Comparison of ENCODE assay signal across 9 cellular contexts in genomic region chr3:112671930-112672715, GRCh38. TPM values are rescaled to one million over a fixed set of nuclear protein-coding genes. Genes with fewer than 3 reads are reported as not detected.
DNase-seq lines count a peak whose midpoint lies in the region; ATAC-seq and TF ChIP-seq lines count a peak whose summit lies in the region.
"Had no signal": no experiment of that assay in that cellular context is flagged by ENCODE, and none has a peak within 500 bp of the region (broad histone marks: within the 10 kb centered on the region; RNA-seq: fewer than 3 reads in every experiment).

No MANE protein-coding gene starts in this region.

- H3K4me1 ChIP-seq in RWPE2 (ENCODE audit: insufficient read depth, poor library complexity, severe bottlenecking) = peaks cover 37% of the 10 kb centered on the region
- peaks cover 9 to 49% (median 25%) of the 10 kb centered on the region in 6 donors for H3K4me1 ChIP-seq in spleen
- H3K4me1 ChIP-seq in Karpas-422 (ENCODE audit: low read length) = peaks cover 10% of the 10 kb centered on the region

- H3K27ac ChIP-seq in RWPE2 (ENCODE audit: poor library complexity, severe bottlenecking) (peak overlapping the region; percentile 95), spleen (peak overlapping the region; percentile 3 to 79 (median 60)), Karpas-422 (ENCODE audit: low read length) (no peak overlapping the region)

- ATAC-seq in RWPE2 (ENCODE audit: low read depth) = peak; percentile 73
- no peak for ATAC-seq in GM19351 (IDR thresholded peaks at IDR 0.05; ENCODE audit: unreplicated experiment)

- TF ChIP-seq POLR2A in spleen (IDR thresholded peaks at IDR 0.05) = no peak

- no peak overlapping the region for H3K4me2 ChIP-seq in Karpas-422 (ENCODE audit: low read depth, low read length, poor library complexity, severe bottlenecking)

- no peaks in the 10 kb centered on the region for H3K79me2 ChIP-seq in Karpas-422 (ENCODE audit: low read length)

- H3K4me3 Mint-ChIP-seq in activated CD4-positive, alpha-beta T cell treated with anti-CD3 and anti-CD28 coated beads, Interleukin-2, amount 10 ng/mL, durations not matched to agents 24 days and 14 days = peak overlapping the region; percentile 15

- intact Hi-C loops in activated CD4-positive, alpha-beta T cell treated with anti-CD3 and anti-CD28 coated beads, Interleukin-2, amount 10 ng/mL, durations not matched to agents 24 days and 14 days (cut with micrococcal nuclease) = loop anchor here (1.0 to 10.0 kb wide), 2 partner anchors 333 to 537 kb away; partner anchors contain the start of gene GCSAM
- intact Hi-C loops in spleen (cut with DNase I; ENCODE audit: low total_unique reads) = no loop called here

- no peaks in the 10 kb centered on the region for H3K9me2 ChIP-seq in Karpas-422 (replicated peaks; ENCODE audit: insufficient read depth, low read length)

- no peak overlapping the region for H3K4me3 ChIP-seq in RWPE2 (ENCODE audit: severe bottlenecking)
- H3K4me3 ChIP-seq in spleen = no peak overlapping the region
- H3K4me3 ChIP-seq in Karpas-422 (ENCODE audit: low read length) = no peak overlapping the region

- H3K36me3 ChIP-seq in RWPE2 (ENCODE audit: low read depth) = no peaks in the 10 kb centered on the region
- no peaks in the 10 kb centered on the region for H3K36me3 ChIP-seq in spleen
- no peaks in the 10 kb centered on the region for H3K36me3 ChIP-seq in Karpas-422 (ENCODE audit: insufficient read depth, low read length)

- H3K4me1 Mint-ChIP-seq in activated CD4-positive, alpha-beta T cell treated with anti-CD3 and anti-CD28 coated beads, Interleukin-2, amount 10 ng/mL, durations not matched to agents 24 days and 14 days = peaks cover 74% of the 10 kb centered on the region

- peak; percentile 69 for DNase-seq in activated CD4-positive, alpha-beta T cell treated with anti-CD3 and anti-CD28 coated beads, Interleukin-2, amount 10 ng/mL, durations not matched to agents 24 days and 14 days
- DNase-seq in activated CD4-positive, alpha-beta T cell treated with anti-CD3 and anti-CD28 coated beads for 48 hours = no peak
- DNase-seq in RWPE2 (ENCODE audit: low spot score) (no peak), fibroblast of peridontal ligament (ENCODE audit: extremely low read depth) (peak; percentile 94), spleen (no peak), NCI-H1092 (lab: John Stamatoyannopoulos, UW) (no peak), Karpas-422 (no peak)
- DNase-seq: NCI-H2081 had no signal

- H3K9me3 Mint-ChIP-seq in activated CD4-positive, alpha-beta T cell treated with anti-CD3 and anti-CD28 coated beads, Interleukin-2, amount 10 ng/mL, durations not matched to agents 24 days and 14 days = peaks cover 6% of the 10 kb centered on the region

- no peaks in the 10 kb centered on the region for H3K9me3 ChIP-seq in RWPE2 (ENCODE audit: severe bottlenecking)
- H3K9me3 ChIP-seq in spleen = no peaks in the 10 kb centered on the region
- H3K9me3 ChIP-seq in Karpas-422 (ENCODE audit: low read length) = no peaks in the 10 kb centered on the region

- H3K36me3 Mint-ChIP-seq in activated CD4-positive, alpha-beta T cell treated with anti-CD3 and anti-CD28 coated beads, Interleukin-2, amount 10 ng/mL, durations not matched to agents 24 days and 14 days (ENCODE audit: low read depth) = peaks cover 3% of the 10 kb centered on the region

- peak overlapping the region; percentile 62 for H3K27ac Mint-ChIP-seq in activated CD4-positive, alpha-beta T cell treated with anti-CD3 and anti-CD28 coated beads, Interleukin-2, amount 10 ng/mL, durations not matched to agents 24 days and 14 days

- H4K20me1 ChIP-seq in Karpas-422 (ENCODE audit: insufficient read depth, low read depth, low read length) = no peaks in the 10 kb centered on the region

- TF ChIP-seq CTCF in RWPE2 (IDR thresholded peaks at IDR 0.05; ENCODE audit: poor library complexity, severe bottlenecking) = no peak
- no peak for TF ChIP-seq CTCF in spleen (IDR thresholded peaks at IDR 0.05 in 8 of 11, conservative IDR thresholded peaks at IDR 0.05 in 3 of 11)

- no peak overlapping the region for H3K9ac ChIP-seq in Karpas-422 (ENCODE audit: low read length)

- H3K27me3 Mint-ChIP-seq in activated CD4-positive, alpha-beta T cell treated with anti-CD3 and anti-CD28 coated beads, Interleukin-2, amount 10 ng/mL, durations not matched to agents 24 days and 14 days = peaks cover 2% of the 10 kb centered on the region

- WGBS in spleen, 5 donors = 63 to 81% (median 76%) methylated on average over 4 of the region's 4 CpGs

- no peak overlapping the region for H2AFZ ChIP-seq in Karpas-422 (ENCODE audit: low read length)

- H3K27me3 ChIP-seq in RWPE2 (ENCODE audit: insufficient read depth, poor library complexity, severe bottlenecking) (no peaks in the 10 kb centered on the region), spleen (replicated peaks in 1 of 7) (no peaks in the 10 kb centered on the region), Karpas-422 (ENCODE audit: low read length) (no peaks in the 10 kb centered on the region)

RNA-seq across cellular contexts. Expression of gene CCDC80, which starts 31.2 kb away (rescaled TPM):
- not detected in 2 replicates for total RNA-seq in activated CD4-positive, alpha-beta T cell treated with anti-CD3 and anti-CD28 coated beads, Interleukin-2, amount 10 ng/mL, durations not matched to agents 24 days and 14 days
- 10 to 100 TPM; 10.7 to 99.9 (median 37.8) TPM for total RNA-seq in spleen
- polyA plus RNA-seq in spleen = 10 to 100 TPM in 1 of 3 donors, 1 to 10 TPM in 2; 5.2 to 17.1 (median 6.8) TPM
- 0.11 TPM in 1 of 2 replicates, not detected in the other for total RNA-seq in Karpas-422 (2014; rRNA removed; shearing (Covaris generic); ENCODE audit: low replicate concordance)

Comparison
In these comparisons a context has a peak if more than half of its experiments do, and no peak if none do; other contexts are left out.
1. DNase-seq: peak in activated CD4-positive, alpha-beta T cell treated with anti-CD3 and anti-CD28 coated beads, Interleukin-2, amount 10 ng/mL, durations not matched to agents 24 days and 14 days (single experiment) and fibroblast of peridontal ligament (single experiment); none in activated CD4-positive, alpha-beta T cell treated with anti-CD3 and anti-CD28 coated beads for 48 hours (single experiment), RWPE2 (single experiment), spleen (single experiment), NCI-H1092 (single experiment) and Karpas-422 (single experiment).
2. RNA of gene CCDC80, which starts 31.2 kb away (total RNA-seq): 10.7 to 99.9 TPM in spleen; not detected in activated CD4-positive, alpha-beta T cell treated with anti-CD3 and anti-CD28 coated beads, Interleukin-2, amount 10 ng/mL, durations not matched to agents 24 days and 14 days and 0.11 TPM in Karpas-422; every median in the first group is over 10 times any median in the second.